8 cellular contexts compared by ENCODE assay signal in genomic region chr12:124993568-124994434, GRCh38. TPM values are rescaled to one million over a fixed set of nuclear protein-coding genes. Genes with fewer than 3 reads are reported as not detected.
A peak's percentile ranks its signal among the peaks of the same experiment; 100 is the strongest.
DNase-seq lines count a peak whose midpoint lies in the region; ATAC-seq, FAIRE-seq and TF ChIP-seq lines count a peak whose summit lies in the region.

Gene BRI3BP, plus strand, starts transcription at chr12:124993645. Its CDS starts 146 bp downstream, at chr12:124993791.

- no peak for FAIRE-seq in astrocyte (lab: Jason Lieb, UNC)

- H3K27me3 ChIP-seq in astrocyte (ENCODE audit: insufficient read depth, low read length) (no peaks in the 10 kb centered on the region), skeletal muscle tissue (ENCODE audit: control insufficient read depth in 3 of 3, insufficient read depth in 3 of 3, low read length in 3 of 3) (no peaks in the 10 kb centered on the region)

- H3K36me3 ChIP-seq in astrocyte (ENCODE audit: insufficient read depth, low read length) (no peaks in the 10 kb centered on the region), skeletal muscle tissue (ENCODE audit: control insufficient read depth in 3 of 3, insufficient read depth in 3 of 3, low read length in 3 of 3) (no peaks in the 10 kb centered on the region)

- H3K4me3 ChIP-seq in LNCaP clone FGC (ENCODE audit: low read depth, low read length) (peak within 1 kb of the TSS; percentile 79), astrocyte (ENCODE audit: insufficient read depth, low read depth, low read length) (peak within 1 kb of the TSS; percentile 61), iPS-11a (ENCODE audit: low read depth, low read length) (peak within 1 kb of the TSS; percentile 79), skeletal muscle tissue (ENCODE audit: low read length in 3 of 3) (peak within 1 kb of the TSS; percentile 63 to 75 (median 74))

- peak within 1 kb of the TSS; percentile 14 for H3K27ac Mint-ChIP-seq in astrocyte (ENCODE audit: unreplicated experiment)

- peaks cover 4% of the 10 kb centered on the region for H3K4me1 Mint-ChIP-seq in astrocyte (ENCODE audit: low read depth, unreplicated experiment)

- H3K27ac ChIP-seq in astrocyte (ENCODE audit: low read depth, low read length) (no peak within 1 kb of the TSS), skeletal muscle tissue (ENCODE audit: low read depth, low read length) (no peak within 1 kb of the TSS)

- peak within 1 kb of the TSS; percentile 88 for H3K4me3 Mint-ChIP-seq in astrocyte (ENCODE audit: unreplicated experiment)

- peak within 1 kb of the TSS; percentile 89 for H3K4me2 ChIP-seq in astrocyte (ENCODE audit: low read length)

- H3K4me1 ChIP-seq in astrocyte (ENCODE audit: insufficient read depth, low read length) (peaks cover 12% of the 10 kb centered on the region), skeletal muscle tissue (ENCODE audit: control insufficient read depth in 3 of 3, insufficient read depth in 3 of 3, low read length in 3 of 3) (peaks cover 11 to 15% (median 12%) of the 10 kb centered on the region in 3 donors)

- DNase-seq in GM03348 (ENCODE audit: low spot score): peak; percentile 90
- no peak for DNase-seq in LNCaP clone FGC (ENCODE audit: low read depth)
- DNase-seq in T-helper 22 cell (ENCODE audit: low read depth): peak; percentile 55
- DNase-seq in astrocyte (ENCODE audit: low read depth): peak; percentile 38
- no peak for DNase-seq in COLO829 (ENCODE audit: low spot score)

- H3K36me3 Mint-ChIP-seq in astrocyte (ENCODE audit: low read depth, unreplicated experiment): no peaks in the 10 kb centered on the region

- H3K9ac ChIP-seq in astrocyte (ENCODE audit: low read length) (peak within 1 kb of the TSS; percentile 55), skeletal muscle tissue (ENCODE audit: low read depth in 1 of 3, low read length in 3 of 3) (peak within 1 kb of the TSS; percentile 61 to 74 (median 62))

- H4K20me1 ChIP-seq in astrocyte (ENCODE audit: insufficient read depth, low read length): peaks cover 16% of the 10 kb centered on the region

- no peaks in the 10 kb centered on the region for H3K9me3 Mint-ChIP-seq in astrocyte (ENCODE audit: unreplicated experiment)

- TF ChIP-seq CTCF in LNCaP clone FGC (IDR thresholded peaks at IDR 0.05; ENCODE audit: control insufficient read depth, extremely low read depth, insufficient read depth) (no peak), astrocyte (IDR thresholded peaks at IDR 0.05; ENCODE audit: insufficient read depth, low read depth, low read length) (no peak)

- H2AFZ ChIP-seq in astrocyte (ENCODE audit: low read depth, low read length): peak within 1 kb of the TSS; percentile 89

- peaks cover 2% of the 10 kb centered on the region for H3K27me3 Mint-ChIP-seq in astrocyte (ENCODE audit: low read depth, unreplicated experiment)

- peaks cover 17% of the 10 kb centered on the region for H3K79me2 ChIP-seq in astrocyte (ENCODE audit: insufficient read depth, low read length)

- H3K9me3 ChIP-seq in astrocyte (ENCODE audit: insufficient read depth, low read depth, low read length) (no peaks in the 10 kb centered on the region), skeletal muscle tissue (ENCODE audit: control insufficient read depth in 3 of 3, low read length in 3 of 3) (no peaks in the 10 kb centered on the region)

- ATAC-seq in GM21825 (IDR thresholded peaks at IDR 0.05; ENCODE audit: unreplicated experiment): peak; percentile 47

RNA-seq across cellular contexts. Expression of gene BRI3BP, which starts in this region (rescaled TPM):
- total RNA-seq in astrocyte (3.1 and 3.6 TPM in 2 replicates), skeletal muscle tissue (4.2 TPM)

Comparison
In these comparisons a context has a peak if more than half of its experiments do, and no peak if none do; other contexts are left out.
1. DNase-seq: peak in GM03348 (single experiment), T-helper 22 cell (single experiment) and astrocyte (single experiment); none in LNCaP clone FGC (single experiment) and COLO829 (single experiment).
2. Peak in every context shown above with its lines, with median percentiles within 50 percentile points of each other: H3K4me3 ChIP-seq.